12 cellular contexts compared by ENCODE assay signal in the genomic region with DNA sequence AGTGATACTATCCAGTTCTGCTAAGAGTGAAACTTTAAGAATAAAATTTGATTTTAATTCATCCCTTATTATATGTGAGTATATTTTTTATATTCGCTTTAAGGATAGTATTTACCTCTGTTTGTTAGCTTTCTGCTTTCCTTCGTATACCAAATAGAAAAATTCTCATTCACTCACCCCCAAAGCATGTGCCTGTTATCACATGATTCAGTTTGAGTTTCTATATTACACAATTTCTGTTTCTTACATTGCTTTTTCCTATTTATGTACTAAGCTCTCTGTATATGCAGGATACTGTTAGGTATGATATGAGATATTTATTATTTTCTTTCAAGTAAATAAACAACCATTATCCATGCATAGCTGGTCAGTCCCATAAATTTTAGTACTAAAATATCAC.
DNase-seq lines count a peak whose midpoint lies in the region; ATAC-seq and TF ChIP-seq lines count a peak whose summit lies in the region.
"Had no signal": no experiment of that assay in that cellular context is flagged by ENCODE, and none has a peak within 500 bp of the region (broad histone marks: within the 10 kb centered on the region; RNA-seq: fewer than 3 reads in every experiment).

No MANE protein-coding gene starts in this region.

- peak overlapping the region; percentile 70 for H3K27ac ChIP-seq in cardiac muscle cell
- peak overlapping the region in 4 of 10 donors; percentile 26 to 48 (median 39) for H3K27ac ChIP-seq in heart right ventricle
- peak overlapping the region; percentile 8 for H3K27ac ChIP-seq in lower lobe of right lung
- peak overlapping the region; percentile 53 to 61 for H3K27ac ChIP-seq in uterus

- peaks cover 23% of the 10 kb centered on the region for H3K4me1 Mint-ChIP-seq in brain
- H3K4me1 Mint-ChIP-seq: immature natural killer cell had no signal

- H3K9me3 ChIP-seq in cardiac muscle cell (ENCODE audit: low read depth) (no peaks in the 10 kb centered on the region), heart right ventricle (peaks cover 0 to 17% (median 9%) of the 10 kb centered on the region in 11 donors), lower lobe of right lung (peaks cover 3% of the 10 kb centered on the region), uterus (peaks cover 0 to 2% of the 10 kb centered on the region in 2 donors)

- H3K4me1 ChIP-seq in cardiac muscle cell (ENCODE audit: low read depth) (peaks cover 9% of the 10 kb centered on the region), heart right ventricle (peaks cover 0 to 43% (median 9%) of the 10 kb centered on the region in 9 donors), lower lobe of right lung (peaks cover 15% of the 10 kb centered on the region), uterus (peaks cover 6 to 17% of the 10 kb centered on the region in 2 donors)

- no peak for ATAC-seq in heart right ventricle
- no peak for ATAC-seq in lower lobe of right lung
- ATAC-seq in HG03139 (IDR thresholded peaks at IDR 0.05; ENCODE audit: unreplicated experiment): no peak

- H3K36me3 Mint-ChIP-seq in brain: peaks cover 50% of the 10 kb centered on the region

- DNase-seq in cardiac muscle cell (ENCODE audit: low read depth in 1 of 2, low spot score in 1 of 2) (peak in 1 of 2 donors; percentile 40), heart right ventricle (no peak), lower lobe of right lung (no peak), uterus (no peak)
- DNase-seq in stimulated activated CD4-positive, alpha-beta T cell treated with anti-CD3 and anti-CD28 coated beads, Interleukin-2, amount 100 ng/mL, for 24 hours: no peak
- no peak for DNase-seq in stimulated activated CD4-positive, alpha-beta T cell treated with anti-CD3 and anti-CD28 coated beads, Interleukin-4, amount 100 ng/mL, for 24 hours
- DNase-seq: amniotic stem cell; immature natural killer cell; stimulated activated CD4-positive, alpha-beta T cell treated with anti-CD3 and anti-CD28 coated beads, Interleukin-2, amount 100 ng/mL, for 48 hours had no signal

- intact Hi-C loops in heart right ventricle (cut with DNase I): no loop called here
- intact Hi-C loops in lower lobe of right lung (cut with DNase I): no loop called here
- intact Hi-C loops in uterus (cut with DNase I; ENCODE audit: low total_unique reads): no loop called here

- no peaks in the 10 kb centered on the region for H3K27me3 Mint-ChIP-seq in brain
- H3K27me3 Mint-ChIP-seq: stimulated activated naive CD8-positive, alpha-beta T cell treated with anti-CD3 and anti-CD28 coated beads, Interleukin-15, Interleukin-2, amounts not matched to agents 100 ng/mL and 50 ng/mL, for 24 hours had no signal

- peak overlapping the region; percentile 42 to 66 (median 62) for H3K4me3 Mint-ChIP-seq in brain
- H3K4me3 Mint-ChIP-seq: immature natural killer cell; stimulated activated naive CD8-positive, alpha-beta T cell treated with anti-CD3 and anti-CD28 coated beads, Interleukin-15, Interleukin-2, amounts not matched to agents 100 ng/mL and 50 ng/mL, for 24 hours had no signal

- H3K27me3 ChIP-seq in cardiac muscle cell (no peaks in the 10 kb centered on the region), heart right ventricle (no peaks in the 10 kb centered on the region), lower lobe of right lung (ENCODE audit: low read depth) (no peaks in the 10 kb centered on the region), uterus (no peaks in the 10 kb centered on the region)

- H3K27ac Mint-ChIP-seq in brain: peak overlapping the region; percentile 56 to 94 (median 87)
- H3K27ac Mint-ChIP-seq: immature natural killer cell; stimulated activated naive CD8-positive, alpha-beta T cell treated with anti-CD3 and anti-CD28 coated beads, Interleukin-15, Interleukin-2, amounts not matched to agents 100 ng/mL and 50 ng/mL, for 24 hours had no signal

- no peak overlapping the region for H3K4me3 ChIP-seq in cardiac muscle cell
- H3K4me3 ChIP-seq in heart right ventricle: no peak overlapping the region
- no peak overlapping the region for H3K4me3 ChIP-seq in lower lobe of right lung
- H3K4me3 ChIP-seq in uterus: no peak overlapping the region

- H3K9me3 Mint-ChIP-seq in brain: peaks cover 3 to 19% (median 12%) of the 10 kb centered on the region in 5 experiments

- TF ChIP-seq CTCF in cardiac muscle cell (IDR thresholded peaks at IDR 0.05; ENCODE audit: low read depth, low read length) (no peak), heart right ventricle (IDR thresholded peaks at IDR 0.05) (no peak), brain (conservative IDR thresholded peaks at IDR 0.05) (no peak), lower lobe of right lung (IDR thresholded peaks at IDR 0.05) (no peak), uterus (IDR thresholded peaks at IDR 0.05) (no peak)

- WGBS in heart right ventricle, 2 donors: 74 to 82% methylated on average over 2 of the region's 2 CpGs

- H3K36me3 ChIP-seq in cardiac muscle cell: no peaks in the 10 kb centered on the region
- peaks cover 0 to 20% (median 0%) of the 10 kb centered on the region in 9 donors for H3K36me3 ChIP-seq in heart right ventricle
- H3K36me3 ChIP-seq in lower lobe of right lung: no peaks in the 10 kb centered on the region
- no peaks in the 10 kb centered on the region for H3K36me3 ChIP-seq in uterus

- no peak for TF ChIP-seq POLR2A in uterus (IDR thresholded peaks at IDR 0.05)
